ENCODE assay signal across 1 cellular context in genomic region chr14:50381008-50381407, GRCh38.
TF ChIP-seq lines count a peak whose summit lies in the region.

No MANE protein-coding gene starts in this region.

TF ChIP-seq in IMR-90, 13 proteins besides CTCF, POLR2A, EP300 and RAD21 (continued from another document):
- no peak for TF ChIP-seq USF2 (IDR thresholded peaks at IDR 0.05; ENCODE audit: low read depth, low read length)
